Comparison of ENCODE assay signal across 11 cellular contexts in genomic region chr1:108016451-108016920, GRCh38. TPM values are rescaled to one million over a fixed set of nuclear protein-coding genes. Genes with fewer than 3 reads are reported as not detected.
A peak's percentile ranks its signal among the peaks of the same experiment; 100 is the strongest.
DNase-seq lines count a peak whose midpoint lies in the region; ATAC-seq and TF ChIP-seq lines count a peak whose summit lies in the region.
"Had no signal": no experiment of that assay in that cellular context is flagged by ENCODE, and none has a peak within 500 bp of the region (broad histone marks: within the 10 kb centered on the region; RNA-seq: fewer than 3 reads in every experiment).

No MANE protein-coding gene starts in this region.

- H3K4me3 ChIP-seq in left ventricle myocardium inferior (no peak overlapping the region), foreskin fibroblast (ENCODE audit: low read depth in 1 of 2, low read length in 2 of 2) (no peak overlapping the region)
- H3K4me3 ChIP-seq: GM23338 had no signal

- H3K27ac ChIP-seq in left ventricle myocardium inferior (replicated peaks) = no peak overlapping the region

- TF ChIP-seq CTCF in left ventricle myocardium inferior (IDR thresholded peaks at IDR 0.05; ENCODE audit: borderline replicate concordance) (no peak), foreskin fibroblast (IDR thresholded peaks at IDR 0.05; ENCODE audit: low read depth, low read length) (no peak)

- no peaks in the 10 kb centered on the region for H3K9me3 Mint-ChIP-seq in stimulated activated naive CD8-positive, alpha-beta T cell treated with anti-CD3 and anti-CD28 coated beads, Interleukin-15, Interleukin-2, amounts not matched to agents 100 ng/mL and 50 ng/mL, for 24 hours
- H3K9me3 Mint-ChIP-seq: GM23338 had no signal

- no peak overlapping the region for H3K4me3 Mint-ChIP-seq in stimulated activated naive CD8-positive, alpha-beta T cell treated with anti-CD3 and anti-CD28 coated beads, Interleukin-15, Interleukin-2, amounts not matched to agents 100 ng/mL and 50 ng/mL, for 24 hours
- H3K4me3 Mint-ChIP-seq: CD4-positive, CD25-positive, alpha-beta regulatory T cell; GM23338 had no signal

- no peaks in the 10 kb centered on the region for H3K36me3 ChIP-seq in left ventricle myocardium inferior

- no peaks in the 10 kb centered on the region for H3K27me3 Mint-ChIP-seq in stimulated activated naive CD8-positive, alpha-beta T cell treated with anti-CD3 and anti-CD28 coated beads, Interleukin-15, Interleukin-2, amounts not matched to agents 100 ng/mL and 50 ng/mL, for 24 hours
- H3K27me3 Mint-ChIP-seq: CD4-positive, CD25-positive, alpha-beta regulatory T cell had no signal

- no peaks in the 10 kb centered on the region for H3K9me3 ChIP-seq in left ventricle myocardium inferior (replicated peaks)

- H3K4me1 Mint-ChIP-seq in stimulated activated naive CD8-positive, alpha-beta T cell treated with anti-CD3 and anti-CD28 coated beads, Interleukin-15, Interleukin-2, amounts not matched to agents 100 ng/mL and 50 ng/mL, for 24 hours (ENCODE audit: low read depth) = peaks cover 21% of the 10 kb centered on the region
- H3K4me1 Mint-ChIP-seq: GM23338 had no signal

- intact Hi-C loops in Right ventricle myocardium inferior (cut with DNase I) (no loop called here), left ventricle myocardium inferior (cut with micrococcal nuclease) (no loop called here)

- no peaks in the 10 kb centered on the region for H3K4me1 ChIP-seq in left ventricle myocardium inferior

- DNase-seq in Right ventricle myocardium inferior (ENCODE audit: missing footprints) (no peak), left ventricle myocardium inferior (no peak), RPMI7951 (ENCODE audit: low read depth) (peak; percentile 99), foreskin fibroblast (peak; percentile 30 to 60), SHP77 treated with DMSO at 0.1 percent for 48 hours (lab: John Stamatoyannopoulos, UW) (no peak)
- DNase-seq: CD4-positive, CD25-positive, alpha-beta regulatory T cell; NCI-H187 had no signal

- H3K36me3 Mint-ChIP-seq in stimulated activated naive CD8-positive, alpha-beta T cell treated with anti-CD3 and anti-CD28 coated beads, Interleukin-15, Interleukin-2, amounts not matched to agents 100 ng/mL and 50 ng/mL, for 24 hours (ENCODE audit: low read depth) = no peaks in the 10 kb centered on the region
- H3K36me3 Mint-ChIP-seq: CD4-positive, CD25-positive, alpha-beta regulatory T cell had no signal

- no peaks in the 10 kb centered on the region for H3K27me3 ChIP-seq in left ventricle myocardium inferior (ENCODE audit: low read depth)

- peak overlapping the region; percentile 9 for H3K27ac Mint-ChIP-seq in stimulated activated naive CD8-positive, alpha-beta T cell treated with anti-CD3 and anti-CD28 coated beads, Interleukin-15, Interleukin-2, amounts not matched to agents 100 ng/mL and 50 ng/mL, for 24 hours
- H3K27ac Mint-ChIP-seq: CD4-positive, CD25-positive, alpha-beta regulatory T cell; GM23338 had no signal

- ATAC-seq in Right ventricle myocardium inferior (peak; percentile 72), GM18502 (IDR thresholded peaks at IDR 0.05; ENCODE audit: poor library complexity, unreplicated experiment) (no peak), GM21717 (IDR thresholded peaks at IDR 0.05; ENCODE audit: unreplicated experiment) (no peak)
- ATAC-seq: GM23338 had no signal

RNA-seq across cellular contexts. Expression of gene VAV3, which starts 51.5 kb away (rescaled TPM):
- total RNA-seq in Right ventricle myocardium inferior (1.7 TPM), left ventricle myocardium inferior (1.4 TPM)
- 0.84 and 1.7 TPM in 2 replicates for total RNA-seq in RPMI7951 (2014; rRNA removed; shearing (Covaris generic))

Comparison
In these comparisons a context has a peak if more than half of its experiments do, and no peak if none do; other contexts are left out.
1. DNase-seq: peak in RPMI7951 (single experiment) and foreskin fibroblast (2 of 2); none in Right ventricle myocardium inferior (single experiment), left ventricle myocardium inferior (single experiment) and SHP77 treated with DMSO at 0.1 percent for 48 hours (single experiment).